In the genomic region with DNA sequence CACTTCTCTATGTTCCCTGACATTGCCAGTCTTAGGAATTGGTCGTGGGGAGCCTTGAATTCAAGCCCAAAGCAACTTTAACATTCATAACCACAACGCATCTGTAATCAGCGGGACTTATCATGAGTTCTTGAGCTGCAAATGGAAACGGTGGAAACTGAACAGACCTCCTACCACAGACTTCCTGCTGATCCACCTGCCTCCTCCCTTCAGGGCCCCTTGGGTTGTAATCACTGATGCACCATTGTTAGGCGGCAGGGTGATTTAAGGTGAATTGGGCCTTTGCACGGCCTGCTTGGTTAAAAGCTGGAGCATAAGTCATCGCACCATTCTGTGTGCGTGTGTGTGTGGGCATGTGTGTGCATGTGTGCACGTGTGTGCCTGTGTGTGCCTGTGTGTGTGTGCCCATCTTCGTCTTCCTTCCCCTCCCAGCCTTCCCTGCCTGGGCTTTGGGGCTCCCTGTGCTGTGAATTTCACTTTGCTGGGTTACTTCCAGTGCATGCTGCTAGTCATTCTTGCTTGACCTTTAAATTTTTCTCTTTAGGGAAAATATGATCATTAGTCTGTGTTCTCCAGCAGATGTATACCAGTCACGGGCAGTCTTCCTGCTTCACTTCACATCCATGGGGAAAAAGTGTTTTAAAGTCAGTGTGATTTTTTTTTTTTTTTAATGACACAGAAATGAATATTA, we compare ENCODE assay signal across 10 cellular contexts. TPM values are rescaled to one million over a fixed set of nuclear protein-coding genes. Genes with fewer than 3 reads are reported as not detected.
DNase-seq lines count a peak whose midpoint lies in the region; ATAC-seq and TF ChIP-seq lines count a peak whose summit lies in the region.
"Had no signal": no experiment of that assay in that cellular context is flagged by ENCODE, and none has a peak within 500 bp of the region (broad histone marks: within the 10 kb centered on the region; RNA-seq: fewer than 3 reads in every experiment).

No MANE protein-coding gene starts in this region.

- H3K9ac ChIP-seq in OCI-LY1 (ENCODE audit: low read length) (no peak overlapping the region; the same call in 1 of the 2 replicates), neuronal stem cell (ENCODE audit: low read depth, low read length, poor library complexity) (no peak overlapping the region)

- H2AFZ ChIP-seq in OCI-LY1 (ENCODE audit: low read length) (no peak overlapping the region), neuronal stem cell (ENCODE audit: low read length) (no peak overlapping the region)

- TF ChIP-seq POLR2A in lower leg skin (IDR thresholded peaks at IDR 0.05): no peak

- peak overlapping the region; percentile 8 for H3K23ac ChIP-seq in neuronal stem cell (ENCODE audit: low read depth, low read length, poor library complexity)

- peaks cover 31% of the 10 kb centered on the region for H3K36me3 Mint-ChIP-seq in activated T-cell treated with anti-CD3 and anti-CD28 coated beads, Interleukin-2, amount 50 U/mL, for 24 hours (ENCODE audit: low read depth)

- H3K27me3 Mint-ChIP-seq in activated T-cell treated with anti-CD3 and anti-CD28 coated beads, Interleukin-2, amount 50 U/mL, for 24 hours: no peaks in the 10 kb centered on the region

- H2AK5ac ChIP-seq in neuronal stem cell (ENCODE audit: low read depth, low read length): no peak overlapping the region

- H2BK15ac ChIP-seq in neuronal stem cell (ENCODE audit: low read length): no peak overlapping the region

- TF ChIP-seq CTCF in OCI-LY1 (IDR thresholded peaks at IDR 0.05; ENCODE audit: low read length) (no peak), lower leg skin (IDR thresholded peaks at IDR 0.05) (no peak)

- peak; percentile 64 for ATAC-seq in GM18502 (IDR thresholded peaks at IDR 0.05; ENCODE audit: poor library complexity, unreplicated experiment)
- no peak for ATAC-seq in aorta (ENCODE audit: low FRiP score)

- no peaks in the 10 kb centered on the region for H3F3A ChIP-seq in OCI-LY1 (ENCODE audit: insufficient read depth, low read length)

- no peaks in the 10 kb centered on the region for H3K79me2 ChIP-seq in OCI-LY1 (ENCODE audit: insufficient read depth, low read length)

- peak overlapping the region; percentile 92 for H3K27ac Mint-ChIP-seq in activated T-cell treated with anti-CD3 and anti-CD28 coated beads, Interleukin-2, amount 50 U/mL, for 24 hours

- intact Hi-C loops in lower leg skin (cut with DNase I; ENCODE audit: low total_unique reads): no loop called here
- intact Hi-C loops in aorta (cut with DNase I): no loop called here

- H3K18ac ChIP-seq in neuronal stem cell (ENCODE audit: low read length): no peak overlapping the region

- no peaks in the 10 kb centered on the region for H3K9me3 ChIP-seq in OCI-LY1 (ENCODE audit: low read length)
- H3K9me3 ChIP-seq in neuronal stem cell (replicated peaks in 1 of 2; ENCODE audit: control insufficient read depth in 2 of 2, insufficient read depth in 1 of 2, low read depth in 1 of 2, low read length in 2 of 2): no peaks in the 10 kb centered on the region
- H3K9me3 ChIP-seq in aorta (ENCODE audit: control insufficient read depth, low read length): no peaks in the 10 kb centered on the region
- H3K9me3 ChIP-seq: ascending aorta had no signal

- H3K4me1 Mint-ChIP-seq in activated T-cell treated with anti-CD3 and anti-CD28 coated beads, Interleukin-2, amount 50 U/mL, for 24 hours (ENCODE audit: low read depth): peaks cover 90% of the 10 kb centered on the region

- no peak overlapping the region for H2BK5ac ChIP-seq in neuronal stem cell (ENCODE audit: low read length)

- no CpG with 5 or more reads among the region's 11 CpGs for WGBS in neuronal stem cell (ENCODE audit: extremely low coverage in 2 of 2, insufficient read length in 2 of 2, insufficient replicate concordance in 1 of 2), 2 donors
- WGBS in lower leg skin, 2 donors: 74 to 78% methylated on average over 11 of the region's 11 CpGs
- 76% methylated on average over 11 of the region's 11 CpGs for WGBS in aorta, 2 donors

- H3K4me1 ChIP-seq in OCI-LY1 (ENCODE audit: insufficient read depth, low read length, severe bottlenecking) (peaks cover 71% of the 10 kb centered on the region), neuronal stem cell (ENCODE audit: control insufficient read depth in 2 of 2, insufficient read depth in 1 of 2, low read depth in 1 of 2, low read length in 2 of 2) (peaks cover 0 to 4% of the 10 kb centered on the region in 2 donors), aorta (ENCODE audit: control insufficient read depth in 1 of 2, insufficient read depth in 2 of 2, low read length in 2 of 2) (peaks cover 0 to 4% of the 10 kb centered on the region in 2 donors)
- H3K4me1 ChIP-seq: ascending aorta had no signal

- H3K9me3 Mint-ChIP-seq in activated T-cell treated with anti-CD3 and anti-CD28 coated beads, Interleukin-2, amount 50 U/mL, for 24 hours: no peaks in the 10 kb centered on the region

- H2BK12ac ChIP-seq in neuronal stem cell (ENCODE audit: low read length): no peak overlapping the region

- H3K27ac ChIP-seq in OCI-LY1 (ENCODE audit: low read depth, low read length, poor library complexity, severe bottlenecking) (peak overlapping the region; percentile 71), neuronal stem cell (replicated peaks; ENCODE audit: low read length) (no peak overlapping the region), aorta (ENCODE audit: low read depth in 1 of 2, low read length in 2 of 2) (no peak overlapping the region)

- H3K4me2 ChIP-seq in OCI-LY1 (ENCODE audit: low read length) (peak overlapping the region; percentile 32), neuronal stem cell (ENCODE audit: insufficient read depth, low read length, poor library complexity, severe bottlenecking) (no peak overlapping the region)

- no peak overlapping the region for H2BK120ac ChIP-seq in neuronal stem cell (ENCODE audit: low read depth, low read length)

- H3K27me3 ChIP-seq in OCI-LY1 (ENCODE audit: insufficient read depth, low read length) (no peaks in the 10 kb centered on the region), neuronal stem cell (ENCODE audit: control insufficient read depth in 3 of 3, insufficient read depth in 3 of 3, low read depth in 1 of 3, low read length in 3 of 3) (no peaks in the 10 kb centered on the region), aorta (ENCODE audit: control insufficient read depth in 1 of 2, insufficient read depth in 2 of 2, low read length in 1 of 2) (no peaks in the 10 kb centered on the region)
- H3K27me3 ChIP-seq: ascending aorta had no signal

- H3K4me3 ChIP-seq in OCI-LY1 (ENCODE audit: low read depth, low read length, poor library complexity, severe bottlenecking) (no peak overlapping the region), neuronal stem cell (ENCODE audit: low read length in 2 of 2) (no peak overlapping the region), lower leg skin (ENCODE audit: low read depth, poor library complexity, severe bottlenecking) (no peak overlapping the region), aorta (ENCODE audit: low read length in 2 of 2) (no peak overlapping the region)
- H3K4me3 ChIP-seq: ascending aorta had no signal

- peak; percentile 58 for DNase-seq in activated T-cell treated with anti-CD3 and anti-CD28 coated beads, Interleukin-2, amount 50 U/mL, for 24 hours
- DNase-seq in neuronal stem cell (ENCODE audit: low spot score): no peak
- no peak for DNase-seq in mucosa of gallbladder (ENCODE audit: low spot score)
- DNase-seq in NCI-H1694 treated with DMSO at 0.1 percent for 48 hours (lab: John Stamatoyannopoulos, UW): no peak
- no peak for DNase-seq in lower leg skin (ENCODE audit: low spot score in 2 of 2)
- DNase-seq in aorta: no peak
- DNase-seq: foreskin fibroblast had no signal

- peaks cover 8% of the 10 kb centered on the region for H3K79me1 ChIP-seq in neuronal stem cell (ENCODE audit: low read depth, low read length)

- H3K14ac ChIP-seq in neuronal stem cell (ENCODE audit: low read length): peak overlapping the region; percentile 47

- H3K36me3 ChIP-seq in OCI-LY1 (ENCODE audit: insufficient read depth, low read length) (0 out of 2 replicates have a peak, but pooled peaks cover 1% of the 10 kb centered on the region), neuronal stem cell (replicated peaks in 1 of 2; ENCODE audit: control insufficient read depth in 2 of 2, insufficient read depth in 2 of 2, low read length in 2 of 2) (peaks cover 0 to 3% of the 10 kb centered on the region in 2 donors), aorta (ENCODE audit: control insufficient read depth in 1 of 2, insufficient read depth in 2 of 2, low read length in 1 of 2) (no peaks in the 10 kb centered on the region)
- H3K36me3 ChIP-seq: ascending aorta had no signal

- H4K91ac ChIP-seq in neuronal stem cell (ENCODE audit: low read depth, low read length, poor library complexity): no peak overlapping the region

- peak overlapping the region; percentile 39 for H3K4me3 Mint-ChIP-seq in activated T-cell treated with anti-CD3 and anti-CD28 coated beads, Interleukin-2, amount 50 U/mL, for 24 hours

- H4K20me1 ChIP-seq in OCI-LY1 (ENCODE audit: insufficient read depth, low read length): no peaks in the 10 kb centered on the region

- no peak overlapping the region for H3K4ac ChIP-seq in neuronal stem cell (ENCODE audit: low read length)

- no peak overlapping the region for H4K8ac ChIP-seq in neuronal stem cell (ENCODE audit: low read depth, low read length)

- H3K9me2 ChIP-seq in OCI-LY1 (ENCODE audit: low read depth, low read length): no peaks in the 10 kb centered on the region

RNA-seq across cellular contexts. Expression of a gene that starts 29.0 kb away (rescaled TPM):
- polyA plus RNA-seq in neuronal stem cell (2013, experiment 1 of 2): 7.7 TPM
- 7.7 TPM for polyA plus RNA-seq in neuronal stem cell (2013, experiment 2 of 2)
- total RNA-seq in mucosa of gallbladder (16.7 TPM), lower leg skin (1 to 10 TPM; 2.1 to 7.3 (median 4.9) TPM), aorta (10 to 100 TPM; 27.2 to 31.0 TPM)
- 1 to 10 TPM; 2.1 to 4.2 TPM for polyA plus RNA-seq in aorta
